ENCODE assay signal across 15 cellular contexts in genomic region chr2:106816974-106817373, GRCh38.
DNase-seq lines count a peak whose midpoint lies in the region; ATAC-seq and TF ChIP-seq lines count a peak whose summit lies in the region.
"Had no signal": no experiment of that assay in that cellular context is flagged by ENCODE, and none has a peak within 500 bp of the region (broad histone marks: within the 10 kb centered on the region; RNA-seq: fewer than 3 reads in every experiment).

No MANE protein-coding gene starts in this region.

- ATAC-seq in heart right ventricle (peak in 3 of 8 donors; percentile 35 to 84 (median 82)), SK-N-SH treated with all-trans-retinoic acid at 6 μM for 48 hours (no peak)

- WGBS in heart right ventricle, 2 donors, result 63 to 64% methylated on average over 4 of the region's 4 CpGs

- intact Hi-C loops in ascending aorta (cut with DNase I), result loop anchor here (5.0 kb wide), 1 partner anchor 45 kb away; no protein-coding TSS in a partner anchor
- intact Hi-C loops in heart right ventricle (cut with DNase I), result no loop called here
- intact Hi-C loops in tibial artery (cut with DNase I; ENCODE audit: low total_unique reads), result no loop called here

- H3K27ac ChIP-seq in ascending aorta, result peak overlapping the region; percentile 85 to 88
- no peak overlapping the region for H3K27ac ChIP-seq in heart right ventricle
- peak overlapping the region; percentile 83 to 84 for H3K27ac ChIP-seq in tibial artery
- H3K27ac ChIP-seq in MM.1S (ENCODE audit: low read length), result no peak overlapping the region

- H3K9me3 ChIP-seq in ascending aorta (no peaks in the 10 kb centered on the region), heart right ventricle (no peaks in the 10 kb centered on the region), tibial artery (no peaks in the 10 kb centered on the region), MM.1S (replicated peaks; ENCODE audit: insufficient read depth, low read length) (no peaks in the 10 kb centered on the region)
- H3K9me3 ChIP-seq: HAP-1 had no signal

- H3K4me1 Mint-ChIP-seq in HFFc6 (ENCODE audit: low read depth), result no peaks in the 10 kb centered on the region
- H3K4me1 Mint-ChIP-seq: CD8-positive, alpha-beta memory T cell had no signal

- no peaks in the 10 kb centered on the region; the same call in 1 of the 2 replicates for H3K27me3 Mint-ChIP-seq in HFFc6 (ENCODE audit: insufficient read depth)

- H3K27ac Mint-ChIP-seq in HFFc6, result no peak overlapping the region
- H3K27ac Mint-ChIP-seq: CD8-positive, alpha-beta memory T cell had no signal

- H3K4me3 ChIP-seq in ascending aorta, result no peak overlapping the region
- H3K4me3 ChIP-seq in heart right ventricle, result no peak overlapping the region
- no peak overlapping the region for H3K4me3 ChIP-seq in tibial artery
- H3K4me3 ChIP-seq in MM.1S (ENCODE audit: low read length), result no peak overlapping the region
- H3K4me3 ChIP-seq: HAP-1 had no signal

- TF ChIP-seq CTCF in ascending aorta (IDR thresholded peaks at IDR 0.05) (peak in 1 of 3 experiments; percentile 16), heart right ventricle (IDR thresholded peaks at IDR 0.05) (no peak), tibial artery (IDR thresholded peaks at IDR 0.05) (peak; percentile 7 to 47), MM.1S (IDR thresholded peaks at IDR 0.05; ENCODE audit: low read length) (no peak), HFFc6 (IDR thresholded peaks at IDR 0.05) (no peak)

- H3K4me1 ChIP-seq in ascending aorta (peaks cover 11 to 30% of the 10 kb centered on the region in 2 donors), heart right ventricle (peaks cover 0 to 3% (median 0%) of the 10 kb centered on the region in 9 donors), tibial artery (peaks cover 0 to 67% (median 22%) of the 10 kb centered on the region in 4 donors), MM.1S (ENCODE audit: low read length) (no peaks in the 10 kb centered on the region)
- H3K4me1 ChIP-seq: HAP-1 had no signal

- H3K9me3 Mint-ChIP-seq in HFFc6, result no peaks in the 10 kb centered on the region; the same call in 1 of the 2 replicates

- H3K4me3 Mint-ChIP-seq in HFFc6, result no peak overlapping the region
- H3K4me3 Mint-ChIP-seq: CD8-positive, alpha-beta memory T cell had no signal

- H3K9ac ChIP-seq in MM.1S (ENCODE audit: low read length), result no peak overlapping the region

- H3F3A ChIP-seq in MM.1S (ENCODE audit: insufficient read depth, low read length), result no peaks in the 10 kb centered on the region

- H3K27me3 ChIP-seq in ascending aorta, result no peaks in the 10 kb centered on the region
- H3K27me3 ChIP-seq in heart right ventricle, result no peaks in the 10 kb centered on the region
- H3K27me3 ChIP-seq in tibial artery, result no peaks in the 10 kb centered on the region
- no peaks in the 10 kb centered on the region for H3K27me3 ChIP-seq in MM.1S (replicated peaks; ENCODE audit: insufficient read depth, low read length)

- H3K79me2 ChIP-seq in MM.1S (ENCODE audit: low read length), result no peaks in the 10 kb centered on the region

- H3K36me3 ChIP-seq in ascending aorta, result no peaks in the 10 kb centered on the region
- no peaks in the 10 kb centered on the region for H3K36me3 ChIP-seq in heart right ventricle
- H3K36me3 ChIP-seq in tibial artery, result no peaks in the 10 kb centered on the region
- no peaks in the 10 kb centered on the region for H3K36me3 ChIP-seq in MM.1S (replicated peaks; ENCODE audit: insufficient read depth, low read length)
- H3K36me3 ChIP-seq: HAP-1 had no signal

- no peaks in the 10 kb centered on the region for H3K36me3 Mint-ChIP-seq in HFFc6 (ENCODE audit: low read depth)
- H3K36me3 Mint-ChIP-seq: CD8-positive, alpha-beta memory T cell had no signal

- no peaks in the 10 kb centered on the region for H3K9me2 ChIP-seq in MM.1S (replicated peaks; ENCODE audit: insufficient read depth, low read length)

- DNase-seq in ascending aorta (ENCODE audit: low spot score in 2 of 2) (peak; percentile 70 to 86), heart right ventricle (peak; percentile 8 to 47), midbrain (lab: John Stamatoyannopoulos, UW) (peak; percentile 31), tibial artery (peak; percentile 81 to 95), SKM-1 (lab: John Stamatoyannopoulos, UW; ENCODE audit: unreplicated experiment) (no peak), MM.1S (no peak), HFFc6 (no peak)
- DNase-seq: CD8-positive, alpha-beta memory T cell; Karpas-422; NCI-H1417; NCI-H2081; NCI-H2227 treated with DMSO at 0.1 percent for 48 hours; NCI-H526 treated with DMSO at 0.1 percent for 48 hours had no signal

- H3K4me2 ChIP-seq in MM.1S (ENCODE audit: low read depth, low read length), result no peak overlapping the region

- H2AFZ ChIP-seq in MM.1S (ENCODE audit: low read length), result no peak overlapping the region

- no peaks in the 10 kb centered on the region for H4K20me1 ChIP-seq in MM.1S (ENCODE audit: insufficient read depth, low read length)

TF ChIP-seq in SK-N-SH treated with all-trans-retinoic acid at 6 μM for 48 hours, 23 proteins besides CTCF, POLR2A, EP300 and RAD21:
- TF ChIP-seq OSR1 (CRISPR knock-in tag; IDR thresholded peaks at IDR 0.05), result no peak
- TF ChIP-seq ZC3H10 (CRISPR knock-in tag; IDR thresholded peaks at IDR 0.05), result no peak
- TF ChIP-seq TSHZ2 (CRISPR knock-in tag; IDR thresholded peaks at IDR 0.05), result no peak
- no peak for TF ChIP-seq TCF4 (CRISPR knock-in tag; IDR thresholded peaks at IDR 0.05; ENCODE audit: borderline replicate concordance)
- TF ChIP-seq ZNF70 (CRISPR knock-in tag; IDR thresholded peaks at IDR 0.05), result no peak
- TF ChIP-seq ZNF565 (CRISPR knock-in tag; conservative IDR thresholded peaks at IDR 0.05; ENCODE audit: low read depth), result no peak
- TF ChIP-seq SNAI2 (CRISPR knock-in tag; IDR thresholded peaks at IDR 0.05), result no peak
- TF ChIP-seq ESRRG (CRISPR knock-in tag; IDR thresholded peaks at IDR 0.05), result no peak
- no peak for TF ChIP-seq CREB5 (CRISPR knock-in tag; IDR thresholded peaks at IDR 0.05; ENCODE audit: low read depth)
- no peak for TF ChIP-seq POU6F1 (CRISPR knock-in tag; IDR thresholded peaks at IDR 0.05; ENCODE audit: borderline replicate concordance, low read depth)
- TF ChIP-seq RARB (CRISPR knock-in tag; IDR thresholded peaks at IDR 0.05), result no peak
TF ChIP-seq in SK-N-SH treated with all-trans-retinoic acid at 6 μM for 48 hours: peak in this region for 0.

Comparison
In these comparisons a context has a peak if more than half of its experiments do, and no peak if none do; other contexts are left out.
1. DNase-seq: peak in ascending aorta (2 of 2), heart right ventricle (2 of 2), midbrain (single experiment) and tibial artery (2 of 2); none in SKM-1 (single experiment), MM.1S (single experiment) and HFFc6 (single experiment).
2. H3K27ac ChIP-seq: peak in ascending aorta (2 of 2) and tibial artery (2 of 2); none in heart right ventricle (0 of 10) and MM.1S (single experiment).
3. CTCF ChIP-seq: peak in tibial artery (2 of 2); none in heart right ventricle (0 of 9), MM.1S (single experiment) and HFFc6 (single experiment).